ENCODE assay signal across 22 cellular contexts in the genomic region with DNA sequence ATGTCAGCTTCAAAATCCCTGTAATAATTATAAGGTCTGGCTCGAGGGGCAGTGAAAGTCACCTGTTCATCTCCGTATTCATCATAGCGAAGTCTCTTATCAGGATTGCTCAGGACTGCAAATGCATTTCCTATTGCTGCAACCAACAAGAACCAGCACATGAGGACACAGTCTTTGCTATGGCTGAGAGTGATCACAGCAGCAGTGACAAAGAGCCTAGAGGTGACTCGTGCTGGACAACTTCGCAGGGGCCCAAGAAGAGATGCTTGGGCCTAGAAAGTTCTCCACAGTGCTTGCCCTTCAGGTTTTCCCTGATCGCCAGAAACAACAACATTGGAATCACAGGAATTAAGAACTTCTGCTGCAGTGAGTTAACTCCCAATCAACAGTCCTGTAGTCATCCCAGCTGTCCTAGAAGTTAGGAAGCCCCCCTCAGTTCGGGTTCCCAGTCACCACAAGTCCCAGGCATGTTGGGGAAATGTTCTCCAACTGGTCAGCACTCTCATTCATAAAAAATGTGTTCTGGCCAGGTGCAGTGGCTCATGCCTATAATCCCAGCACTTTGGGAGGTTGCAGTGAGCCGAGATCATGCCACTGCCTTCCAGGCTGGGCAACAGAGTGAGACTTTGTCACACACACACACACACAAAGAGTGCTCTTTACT. TPM values are rescaled to one million over a fixed set of nuclear protein-coding genes. Genes with fewer than 3 reads are reported as not detected.
A peak's percentile ranks its signal among the peaks of the same experiment; 100 is the strongest.
DNase-seq lines count a peak whose midpoint lies in the region; ATAC-seq, FAIRE-seq and TF ChIP-seq lines count a peak whose summit lies in the region.
"Had no signal": no experiment of that assay in that cellular context is flagged by ENCODE, and none has a peak within 500 bp of the region (broad histone marks: within the 10 kb centered on the region; RNA-seq: fewer than 3 reads in every experiment).

No MANE protein-coding gene starts in this region.

- TF ChIP-seq CTCF in RWPE1 (conservative IDR thresholded peaks at IDR 0.05; ENCODE audit: low read depth): no peak
- no peak for TF ChIP-seq CTCF in epithelial cell of esophagus (IDR thresholded peaks at IDR 0.05; ENCODE audit: insufficient read depth, low read depth, low read length, missing control alignments)
- no peak for TF ChIP-seq CTCF in psoas muscle (IDR thresholded peaks at IDR 0.05)
- TF ChIP-seq CTCF in GM10266 (IDR thresholded peaks at IDR 0.05; ENCODE audit: control insufficient read depth, insufficient read depth, low read depth, missing control alignments): no peak

- CTCF ChIA-PET in RWPE1 (lab: Yijun Ruan, JAX): interaction anchor here (0.7 to 9.1 kb wide), 2 partner anchors 88 to 339 kb away, joined by 4 to 171 read pairs; no protein-coding TSS in a partner anchor

- no peak overlapping the region for H3K4me3 ChIP-seq in epithelial cell of esophagus (ENCODE audit: low read length)
- H3K4me3 ChIP-seq in psoas muscle: no peak overlapping the region
- H3K4me3 ChIP-seq: BLaER1, left lung, sigmoid colon had no signal

- H3K9me3 ChIP-seq in psoas muscle: no peaks in the 10 kb centered on the region
- H3K9me3 ChIP-seq: BLaER1, left lung, sigmoid colon had no signal

- peaks cover 13% of the 10 kb centered on the region for H3K4me1 ChIP-seq in psoas muscle
- H3K4me1 ChIP-seq: left lung, sigmoid colon had no signal

- POLR2A ChIA-PET in RWPE1 (lab: Yijun Ruan, JAX; ENCODE audit: low non-redundant PET): no interaction called here

- intact Hi-C loops in psoas muscle (cut with DNase I): no loop called here
- intact Hi-C loops in posterior cingulate gyrus (cut with DNase I): no loop called here

- 46 to 72% (median 52%) methylated on average over 8 of the region's 8 CpGs for WGBS in psoas muscle, 3 donors

- peak; percentile 60 for DNase-seq in ELR (ENCODE audit: low read depth)
- no peak for DNase-seq in RWPE1 (ENCODE audit: low spot score)
- DNase-seq in epithelial cell of esophagus (ENCODE audit: low read depth): peak; percentile 49
- no peak for DNase-seq in psoas muscle
- DNase-seq in GM19239 (ENCODE audit: insufficient read length, low spot score): no peak
- no peak for DNase-seq in GM10266 (ENCODE audit: extremely low spot score)
- no peak for DNase-seq in posterior cingulate gyrus
- DNase-seq: activated CD8-positive, alpha-beta T cell treated with anti-CD3 and anti-CD28 coated beads, Interleukin-2, amount 10 ng/mL, durations not matched to agents 7 days and 5 days; central memory CD4-positive, alpha-beta T cell; effector CD8-positive, alpha-beta T cell; left lung; NCI-H146; RPMI8226; sigmoid colon; stimulated activated CD4-positive, alpha-beta T cell treated with anti-CD3 and anti-CD28 coated beads, Interleukin-2, amount 100 ng/mL, for 48 hours; T-helper 1 cell; WERI-Rb-1 had no signal

- peak overlapping the region; percentile 10; the same call in 1 of the 2 replicates for H3K27ac ChIP-seq in RWPE1
- H3K27ac ChIP-seq in psoas muscle: peak overlapping the region; percentile 63
- H3K27ac ChIP-seq: BLaER1, foreskin keratinocyte, left lung, sigmoid colon, WERI-Rb-1 had no signal

- no peaks in the 10 kb centered on the region for H3K27me3 ChIP-seq in psoas muscle (ENCODE audit: insufficient read depth in 3 of 3, low read length in 2 of 3)
- H3K27me3 ChIP-seq: BLaER1, foreskin keratinocyte, left lung, sigmoid colon had no signal

- ATAC-seq in psoas muscle (peak; percentile 35 to 54 (median 46)), GM21825 (IDR thresholded peaks at IDR 0.05; ENCODE audit: unreplicated experiment) (no peak)
- ATAC-seq: activated CD8-positive, alpha-beta T cell treated with anti-CD3 and anti-CD28 coated beads, Interleukin-2, amount 10 ng/mL, durations not matched to agents 7 days and 5 days; foreskin keratinocyte; HCT116; left lung had no signal

- FAIRE-seq in GM19239 (lab: Jason Lieb, UNC): no peak

- H3K36me3 ChIP-seq in psoas muscle (ENCODE audit: insufficient read depth in 1 of 2, low read depth in 1 of 2): peaks cover 4 to 82% of the 10 kb centered on the region in 2 donors

RNA-seq across cellular contexts. Expression of a gene that starts 13.0 kb away (rescaled TPM):
- 10 to 100 TPM in 2 of 4 donors, 1 to 10 TPM in 2; 9.0 to 10.7 (median 10.2) TPM for total RNA-seq in psoas muscle
- polyA plus RNA-seq in psoas muscle: 10 to 100 TPM in 2 of 3 donors, 1 to 10 TPM in 1; 2.6 to 14.5 (median 13.7) TPM

RNA-seq across cellular contexts. Expression of a gene that starts 22.5 kb away (rescaled TPM):
- 10 to 100 TPM in 2 of 4 donors, 1 to 10 TPM in 2; 6.7 to 14.6 (median 10.6) TPM for total RNA-seq in psoas muscle
- polyA plus RNA-seq in psoas muscle: 10 to 100 TPM; 11.2 to 18.8 (median 18.3) TPM

RNA-seq across cellular contexts. Expression of a gene that starts 31.4 kb away (rescaled TPM):
- 10 to 100 TPM; 42.3 to 86.7 (median 67.9) TPM for total RNA-seq in psoas muscle
- polyA plus RNA-seq in psoas muscle: 10 to 100 TPM; 15.2 to 31.3 (median 30.1) TPM

RNA-seq across cellular contexts. Expression of a gene that starts 36.2 kb away (rescaled TPM):
- total RNA-seq in psoas muscle: 10 to 100 TPM in 3 of 4 donors, 1 to 10 TPM in 1; 7.9 to 16.2 (median 12.3) TPM
- polyA plus RNA-seq in psoas muscle: 10 to 100 TPM in 2 of 3 donors, 1 to 10 TPM in 1; 7.6 to 25.4 (median 23.0) TPM
- total RNA-seq: activated CD8-positive, alpha-beta T cell treated with anti-CD3 and anti-CD28 coated beads, Interleukin-2, amount 10 ng/mL, durations not matched to agents 7 days and 5 days; foreskin keratinocyte had no signal
- polyA plus RNA-seq: foreskin keratinocyte had no signal

RNA-seq across cellular contexts. Expression of a gene that starts 36.6 kb away (rescaled TPM):
- total RNA-seq in psoas muscle: 1 to 10 TPM in 2 of 4 donors, under 1 TPM in 2; 0.57 to 1.2 (median 0.84) TPM
- under 1 TPM; 0.03 to 0.25 (median 0.25) TPM for polyA plus RNA-seq in psoas muscle
- total RNA-seq: M059J had no signal

Comparison
In these comparisons a context has a peak if more than half of its experiments do, and no peak if none do; other contexts are left out.
1. DNase-seq: peak in ELR (single experiment) and epithelial cell of esophagus (single experiment); none in RWPE1 (single experiment), psoas muscle (0 of 2), GM19239 (single experiment), GM10266 (single experiment) and posterior cingulate gyrus (0 of 10).